ENCODE assay signal across 8 cellular contexts in genomic region chr6:391559-392440, GRCh38. TPM values are rescaled to one million over a fixed set of nuclear protein-coding genes. Genes with fewer than 3 reads are reported as not detected.
A peak's percentile ranks its signal among the peaks of the same experiment; 100 is the strongest.
DNase-seq lines count a peak whose midpoint lies in the region; ATAC-seq, FAIRE-seq and TF ChIP-seq lines count a peak whose summit lies in the region.

TSS of gene IRF4 (plus strand) at chr6:391752. CDS start at chr6:393153, 1,401 bp downstream.

- intact Hi-C loops in mucosa of descending colon (cut with DNase I, micrococcal nuclease): no loop called here

- H3K4me3 ChIP-seq in H7 (ENCODE audit: insufficient read depth, low read depth, low read length) (peak within 1 kb of the TSS; percentile 57), mucosa of descending colon (peak within 1 kb of the TSS; percentile 12)

- no peak within 1 kb of the TSS for H3K27ac Mint-ChIP-seq in chondrocyte (ENCODE audit: unreplicated experiment)

- peaks cover 23% of the 10 kb centered on the region for H3K4me1 Mint-ChIP-seq in chondrocyte (ENCODE audit: low read depth)

- POLR2A ChIA-PET in GM10248 (lab: Yijun Ruan, JAX): interaction anchor here (0.5 to 4.6 kb wide), 67 partner anchors 8 to 1508 kb away, joined by 3 to 93 read pairs (median 6); partner anchors contain the start of gene DUSP22

- peaks cover 12% of the 10 kb centered on the region for H3K4me1 ChIP-seq in mucosa of descending colon (ENCODE audit: low read depth)

- H3K27me3 Mint-ChIP-seq in chondrocyte (ENCODE audit: low read depth): peaks cover 71% of the 10 kb centered on the region

- H3K36me3 ChIP-seq in H7 (replicated peaks; ENCODE audit: control insufficient read depth, insufficient read depth, low read length) (no peaks in the 10 kb centered on the region), mucosa of descending colon (ENCODE audit: low read depth) (no peaks in the 10 kb centered on the region)

- no peaks in the 10 kb centered on the region for H3K9me3 ChIP-seq in mucosa of descending colon

- H3K36me3 Mint-ChIP-seq in chondrocyte (ENCODE audit: low read depth): peaks cover 7% of the 10 kb centered on the region

- peak within 1 kb of the TSS; percentile 65 for H3K4me3 Mint-ChIP-seq in chondrocyte (ENCODE audit: unreplicated experiment)

- no peak for TF ChIP-seq CTCF in GM10248 (IDR thresholded peaks at IDR 0.05; ENCODE audit: control extremely low read depth, extremely low read depth, low read depth, missing control alignments)
- TF ChIP-seq CTCF in chondrocyte (IDR thresholded peaks at IDR 0.05): no peak
- no peak for TF ChIP-seq CTCF in mucosa of descending colon (IDR thresholded peaks at IDR 0.05)

- peak; percentile 92 for DNase-seq in GM10248 (ENCODE audit: extremely low spot score)
- peak; percentile 93 for DNase-seq in H7
- peak in 3 of 5 experiments; percentile 44 to 81 (median 69) for DNase-seq in T-helper 2 cell
- DNase-seq in chondrocyte (ENCODE audit: low spot score): no peak
- DNase-seq in mucosa of descending colon: peak in 2 of 3 donors; percentile 53 to 59
- DNase-seq in stimulated activated naive CD4-positive, alpha-beta T cell (lab: John Stamatoyannopoulos, UW): peak in 5 of 6 experiments; percentile 30 to 59 (median 35)
- DNase-seq in COR-L47 (lab: John Stamatoyannopoulos, UW): no peak
- no peak for DNase-seq in HTR-8/SVneo (ENCODE audit: insufficient read length, low spot score)

- peaks cover 60% of the 10 kb centered on the region for H3K27me3 ChIP-seq in H7 (ENCODE audit: control insufficient read depth, insufficient read depth, low read length)

- peak; percentile 73 for ATAC-seq in mucosa of descending colon

- CTCF ChIA-PET in GM10248 (lab: Yijun Ruan, JAX): interaction anchor here (1.0 to 6.6 kb wide), 7 partner anchors 8 to 201 kb away, joined by 3 to 39 read pairs (median 4); no protein-coding TSS in a partner anchor

- FAIRE-seq in HTR-8/SVneo (lab: Jason Lieb, UNC): no peak

- no peaks in the 10 kb centered on the region for H3K9me3 Mint-ChIP-seq in chondrocyte (ENCODE audit: low read depth)

RNA-seq across cellular contexts. Expression of gene IRF4, which starts in this region (rescaled TPM):
- 1.1 and 4.8 TPM in 2 replicates for total RNA-seq in H7 (2014; rRNA removed; shearing (Covaris generic))
- total RNA-seq in chondrocyte: 0.05 TPM in 1 of 3 replicates, not detected in the others
- 10 to 100 TPM in 1 of 3 donors, 1 to 10 TPM in 2; 2.8 to 10.5 (median 4.5) TPM for total RNA-seq in mucosa of descending colon

Comparison
In these comparisons a context has a peak if more than half of its experiments do, and no peak if none do; other contexts are left out.
1. DNase-seq: peak in GM10248 (single experiment), H7 (single experiment), T-helper 2 cell (3 of 5), mucosa of descending colon (2 of 3) and stimulated activated naive CD4-positive, alpha-beta T cell (5 of 6); none in chondrocyte (single experiment), COR-L47 (single experiment) and HTR-8/SVneo (single experiment).